In genomic region chr3:42228796-42229195, GRCh38 we compare ENCODE assay signal across 1 cellular context.
TF ChIP-seq lines count a peak whose summit lies in the region.

No MANE protein-coding gene starts in this region.

TF ChIP-seq in HepG2, 621 proteins besides CTCF, POLR2A, EP300 and RAD21:
- TF ChIP-seq DRAP1 (CRISPR knock-in tag; IDR thresholded peaks at IDR 0.05) = no peak
- no peak for TF ChIP-seq AHDC1 (CRISPR knock-in tag; IDR thresholded peaks at IDR 0.05; ENCODE audit: borderline replicate concordance)
- TF ChIP-seq ZNF18 (CRISPR knock-in tag; IDR thresholded peaks at IDR 0.05; ENCODE audit: insufficient replicate concordance) = no peak
- no peak for TF ChIP-seq SPEN (CRISPR knock-in tag; IDR thresholded peaks at IDR 0.05; ENCODE audit: low read depth)
- no peak for TF ChIP-seq CREB1 (IDR thresholded peaks at IDR 0.05)
- TF ChIP-seq CREB1 (CRISPR knock-in tag; IDR thresholded peaks at IDR 0.05) = no peak
- no peak for TF ChIP-seq ZBTB7B (CRISPR knock-in tag; IDR thresholded peaks at IDR 0.05)
- TF ChIP-seq STAG1 (CRISPR knock-in tag; IDR thresholded peaks at IDR 0.05) = peak; percentile 57
- TF ChIP-seq GATAD1 (CRISPR knock-in tag; IDR thresholded peaks at IDR 0.05) = no peak
